Comparison of ENCODE assay signal across 17 cellular contexts in genomic region chr5:16976625-16977008, GRCh38. TPM values are rescaled to one million over a fixed set of nuclear protein-coding genes. Genes with fewer than 3 reads are reported as not detected.
DNase-seq lines count a peak whose midpoint lies in the region; ATAC-seq and TF ChIP-seq lines count a peak whose summit lies in the region.
"Had no signal": no experiment of that assay in that cellular context is flagged by ENCODE, and none has a peak within 500 bp of the region (broad histone marks: within the 10 kb centered on the region; RNA-seq: fewer than 3 reads in every experiment).

No MANE protein-coding gene starts in this region.

- POLR2A ChIA-PET in MCF 10A (lab: Yijun Ruan, JAX) = no interaction called here
- POLR2A ChIA-PET in CD4-positive, alpha-beta T cell (lab: Charles Lee) = no interaction called here

- CTCF ChIA-PET in MCF 10A (lab: Yijun Ruan, JAX) = no interaction called here
- CTCF ChIA-PET in CD4-positive, alpha-beta T cell (lab: Charles Lee) = no interaction called here

- H3K27ac Mint-ChIP-seq in MCF 10A (ENCODE audit: low read depth, unreplicated experiment) = no peak overlapping the region
- no peak overlapping the region for H3K27ac Mint-ChIP-seq in CD4-positive, alpha-beta T cell

- no peak overlapping the region for H3K9ac ChIP-seq in BLaER1 treated with 17β-estradiol and CSF1 and Interleukin-3, amounts not matched to agents 10 nM and 100 nM

- no peaks in the 10 kb centered on the region for H3K4me1 Mint-ChIP-seq in MCF 10A (ENCODE audit: insufficient read depth, unreplicated experiment)
- H3K4me1 Mint-ChIP-seq in CD4-positive, alpha-beta T cell (ENCODE audit: low read depth) = no peaks in the 10 kb centered on the region

- no peak for TF ChIP-seq CTCF in MCF 10A (IDR thresholded peaks at IDR 0.05; ENCODE audit: unreplicated experiment)
- no peak for TF ChIP-seq CTCF in CD4-positive, alpha-beta T cell (IDR thresholded peaks at IDR 0.05)

- no peaks in the 10 kb centered on the region for H3K27me3 Mint-ChIP-seq in MCF 10A (ENCODE audit: insufficient read depth, unreplicated experiment)
- no peaks in the 10 kb centered on the region for H3K27me3 Mint-ChIP-seq in CD4-positive, alpha-beta T cell

- H3K9me3 ChIP-seq in BLaER1 treated with 17β-estradiol and CSF1 and Interleukin-3, amounts not matched to agents 10 nM and 100 nM (replicated peaks in 1 of 11) = no peaks in the 10 kb centered on the region; a peak in 1 of 22 replicates
- no peaks in the 10 kb centered on the region for H3K9me3 ChIP-seq in CD4-positive, alpha-beta T cell (ENCODE audit: control insufficient read depth, low read length)

- peak overlapping the region in 6 of 11 experiments; percentile 14 to 81 (median 47); a peak in 8 of 22 replicates for H3K4me2 ChIP-seq in BLaER1 treated with 17β-estradiol and CSF1 and Interleukin-3, amounts not matched to agents 10 nM and 100 nM

- H3K4me3 Mint-ChIP-seq in MCF 10A (ENCODE audit: unreplicated experiment) = no peak overlapping the region
- no peak overlapping the region for H3K4me3 Mint-ChIP-seq in CD4-positive, alpha-beta T cell

- BruUV-seq in MCF 10A (replicated peaks; lab: Mats Ljungman, UMichigan) = no TSS peak

- H4K20me1 ChIP-seq in BLaER1 treated with 17β-estradiol and CSF1 and Interleukin-3, amounts not matched to agents 10 nM and 100 nM = peaks cover 0 to 8% (median 0%) of the 10 kb centered on the region in 11 experiments; a peak in 1 of 22 replicates

- no peak overlapping the region for H3K4me3 ChIP-seq in BLaER1 treated with 17β-estradiol and CSF1 and Interleukin-3, amounts not matched to agents 10 nM and 100 nM
- H3K4me3 ChIP-seq: cardiac muscle cell had no signal

- intact Hi-C loops in MCF 10A (cut with micrococcal nuclease) = no loop called here
- intact Hi-C loops in CD4-positive, alpha-beta T cell (cut with DNase I, micrococcal nuclease) = no loop called here

- H3K9me3 Mint-ChIP-seq in MCF 10A (ENCODE audit: unreplicated experiment) = no peaks in the 10 kb centered on the region
- H3K9me3 Mint-ChIP-seq in CD4-positive, alpha-beta T cell = no peaks in the 10 kb centered on the region

- no peak overlapping the region for H3K27ac ChIP-seq in BLaER1 treated with 17β-estradiol and CSF1 and Interleukin-3, amounts not matched to agents 10 nM and 100 nM
- H3K27ac ChIP-seq in CD4-positive, alpha-beta T cell (ENCODE audit: low read depth, low read length) = no peak overlapping the region
- H3K27ac ChIP-seq: cardiac muscle cell, epithelial cell of prostate had no signal

- H3K4me1 ChIP-seq in BLaER1 treated with 17β-estradiol and CSF1 and Interleukin-3, amounts not matched to agents 10 nM and 100 nM = peaks cover 4 to 22% (median 19%) of the 10 kb centered on the region in 10 experiments; a peak in 18 of 20 replicates

- peak; percentile 36 for ATAC-seq in GM19328 (IDR thresholded peaks at IDR 0.05; ENCODE audit: unreplicated experiment)
- ATAC-seq in HG02588 (IDR thresholded peaks at IDR 0.05; ENCODE audit: unreplicated experiment) = peak; percentile 73
- peak; percentile 78 for ATAC-seq in HG03139 (IDR thresholded peaks at IDR 0.05; ENCODE audit: unreplicated experiment)
- ATAC-seq in CD4-positive, alpha-beta T cell (ENCODE audit: poor library complexity) = no peak
- ATAC-seq: HCT116 had no signal

- H3K27me3 ChIP-seq in BLaER1 treated with 17β-estradiol and CSF1 and Interleukin-3, amounts not matched to agents 10 nM and 100 nM = peaks cover 0 to 87% (median 0%) of the 10 kb centered on the region in 11 experiments; a peak in 7 of 22 replicates
- H3K27me3 ChIP-seq in CD4-positive, alpha-beta T cell (ENCODE audit: control insufficient read depth, insufficient read depth, low read length) = no peaks in the 10 kb centered on the region
- H3K27me3 ChIP-seq: cardiac muscle cell had no signal

- DNase-seq in midbrain (lab: John Stamatoyannopoulos, UW) (no peak), MCF 10A (ENCODE audit: unreplicated experiment) (no peak), glomerular visceral epithelial cell (ENCODE audit: extremely low spot score) (no peak)
- no peak for DNase-seq in CD4-positive, alpha-beta T cell
- DNase-seq: 8988T; activated CD4-positive, alpha-beta T cell treated with anti-CD3 and anti-CD28 coated beads, Interleukin-2, amount 50 U/mL, for 1 hour; activated gamma-delta T cell treated with Interleukin-2 at 50 U/mL for 16 hours; hippocampal formation; KG1; NCI-H2029 treated with DMSO at 0.1 percent for 48 hours had no signal

- H3K36me3 ChIP-seq in BLaER1 treated with 17β-estradiol and CSF1 and Interleukin-3, amounts not matched to agents 10 nM and 100 nM = no peaks in the 10 kb centered on the region
- H3K36me3 ChIP-seq: cardiac muscle cell had no signal

- H3K36me3 Mint-ChIP-seq in MCF 10A (ENCODE audit: insufficient read depth, unreplicated experiment) = no peaks in the 10 kb centered on the region
- H3K36me3 Mint-ChIP-seq in CD4-positive, alpha-beta T cell (ENCODE audit: low read depth) = no peaks in the 10 kb centered on the region

RNA-seq across cellular contexts. Expression of gene MYO10, which starts 40.5 kb away (rescaled TPM):
- total RNA-seq in MCF 10A (2022) = 35.7 and 36.0 TPM in 2 replicates
- total RNA-seq in CD4-positive, alpha-beta T cell = not detected

Comparison
In these comparisons a context has a peak if more than half of its experiments do, and no peak if none do; other contexts are left out.
1. RNA of gene MYO10, which starts 40.5 kb away (total RNA-seq): 35.7 to 36.0 TPM in MCF 10A; not detected in CD4-positive, alpha-beta T cell; every median in the first group is over 10 times any median in the second.